In genomic region chr7:2707481-2707880, GRCh38 we compare ENCODE assay signal across 25 cellular contexts. TPM values are rescaled to one million over a fixed set of nuclear protein-coding genes. Genes with fewer than 3 reads are reported as not detected.
DNase-seq lines count a peak whose midpoint lies in the region; ATAC-seq, FAIRE-seq and TF ChIP-seq lines count a peak whose summit lies in the region.
"Had no signal": no experiment of that assay in that cellular context is flagged by ENCODE, and none has a peak within 500 bp of the region (broad histone marks: within the 10 kb centered on the region; RNA-seq: fewer than 3 reads in every experiment).

No MANE protein-coding gene starts in this region.

- CTCF ChIA-PET in CD4-positive, alpha-beta T cell (lab: Charles Lee): interaction anchor here (1.2 to 4.2 kb wide), 2 partner anchors 11 to 36 kb away, joined by 6 to 47 read pairs; no protein-coding TSS in a partner anchor

- FAIRE-seq in urothelium cell line (lab: Jason Lieb, UNC): peak; percentile 9
- FAIRE-seq: RCC 7860 had no signal

- no peak overlapping the region for H3T11ph ChIP-seq in H9 (ENCODE audit: low read length)

- intact Hi-C loops in CD4-positive, alpha-beta T cell (cut with DNase I, micrococcal nuclease): no loop called here

- H4K20me1 ChIP-seq in H9 (ENCODE audit: control insufficient read depth, insufficient read depth, insufficient read length): no peaks in the 10 kb centered on the region

- H3K27ac Mint-ChIP-seq in H9 (peak overlapping the region in 2 of 3 experiments; percentile 62 to 74; a peak in 2 of 7 replicates), IgD-negative memory B cell (peak overlapping the region in 2 of 3 donors; percentile 19 to 63)
- no peak overlapping the region for H3K27ac Mint-ChIP-seq in CD4-positive, alpha-beta T cell
- H3K27ac Mint-ChIP-seq: CD4-positive, alpha-beta memory T cell had no signal

- no peak overlapping the region for H2BK15ac ChIP-seq in H9 (ENCODE audit: low read depth, low read length)
- H2BK15ac ChIP-seq in mesendoderm (replicated peaks; ENCODE audit: low read depth): no peak overlapping the region

- POLR2A ChIA-PET in CD4-positive, alpha-beta T cell (lab: Charles Lee): interaction anchor here (0.6 kb wide), 1 partner anchor 136 kb away, joined by 5 read pairs; no protein-coding TSS in a partner anchor

- H2AK5ac ChIP-seq in H9 (ENCODE audit: insufficient read length, low read length) (no peak overlapping the region), mesendoderm (ENCODE audit: low read length) (no peak overlapping the region)

- no peaks in the 10 kb centered on the region; a peak in 1 of 5 replicates for H3K9me3 Mint-ChIP-seq in H9
- no peaks in the 10 kb centered on the region for H3K9me3 Mint-ChIP-seq in IgD-negative memory B cell
- H3K9me3 Mint-ChIP-seq in CD4-positive, alpha-beta T cell: no peaks in the 10 kb centered on the region
- H3K9me3 Mint-ChIP-seq: CD4-positive, alpha-beta memory T cell had no signal

- no peak overlapping the region for H3K27ac ChIP-seq in H9 (ENCODE audit: insufficient read length, low read depth, low read length)
- H3K27ac ChIP-seq in mesendoderm (ENCODE audit: low read depth, low read length): no peak overlapping the region
- no peak overlapping the region for H3K27ac ChIP-seq in CD4-positive, alpha-beta T cell (ENCODE audit: low read depth, low read length)
- H3K27ac ChIP-seq: GM23248 had no signal

- no peaks in the 10 kb centered on the region for H3K23me2 ChIP-seq in H9 (ENCODE audit: insufficient read length, low read depth, low read length, poor library complexity, severe bottlenecking)

- H2BK12ac ChIP-seq in H9 (ENCODE audit: insufficient read length, low read depth, low read length): no peak overlapping the region

- ATAC-seq in CD4-positive, alpha-beta T cell (ENCODE audit: poor library complexity): no peak
- ATAC-seq: Right ventricle myocardium inferior had no signal

- H3K4me1 ChIP-seq in H9 (ENCODE audit: insufficient read depth, low read length): no peaks in the 10 kb centered on the region
- peaks cover 4% of the 10 kb centered on the region for H3K4me1 ChIP-seq in mesendoderm (ENCODE audit: control insufficient read depth, low read depth, low read length)
- H3K4me1 ChIP-seq: BE2C, Caco-2 had no signal

- H4K5ac ChIP-seq in H9 (ENCODE audit: insufficient read length, low read depth, low read length) (no peak overlapping the region), mesendoderm (ENCODE audit: low read length) (no peak overlapping the region)

- H3K9ac ChIP-seq in H9 (ENCODE audit: extremely low read depth, insufficient read length, low read length): no peak overlapping the region
- H3K9ac ChIP-seq in mesendoderm (ENCODE audit: low read length): no peak overlapping the region
- H3K9ac ChIP-seq: GM23248 had no signal

- no CpG with 5 or more reads among the region's 8 CpGs for WGBS in H9 (ENCODE audit: extremely low coverage, insufficient read length, low lambda C conversion rate)
- no CpG with 5 or more reads among the region's 8 CpGs for WGBS in mesendoderm (ENCODE audit: extremely low coverage, insufficient coverage, low lambda C conversion rate)

- peaks cover 3 to 5% (median 4%) of the 10 kb centered on the region in 3 experiments; a peak in 5 of 7 replicates for H3K36me3 Mint-ChIP-seq in H9 (ENCODE audit: insufficient read depth in 1 of 3, low read depth in 3 of 3)
- H3K36me3 Mint-ChIP-seq in IgD-negative memory B cell: no peaks in the 10 kb centered on the region
- H3K36me3 Mint-ChIP-seq in CD4-positive, alpha-beta T cell (ENCODE audit: low read depth): no peaks in the 10 kb centered on the region
- H3K36me3 Mint-ChIP-seq: CD4-positive, alpha-beta memory T cell had no signal

- no peaks in the 10 kb centered on the region for H3K79me2 ChIP-seq in H9 (ENCODE audit: insufficient read depth, low read length)
- no peaks in the 10 kb centered on the region for H3K79me2 ChIP-seq in mesendoderm (ENCODE audit: control insufficient read depth, insufficient read depth, low read length)

- no peak overlapping the region for H3K4ac ChIP-seq in H9 (ENCODE audit: low read depth, low read length)
- no peak overlapping the region for H3K4ac ChIP-seq in mesendoderm (ENCODE audit: low read depth, low read length)

- H3K56ac ChIP-seq in H9 (ENCODE audit: insufficient read length, low read depth, low read length) (no peak overlapping the region), mesendoderm (ENCODE audit: low read length) (no peak overlapping the region)

- H4K8ac ChIP-seq in H9 (replicated peaks; ENCODE audit: insufficient read length, low read depth, low read length) (no peak overlapping the region), mesendoderm (ENCODE audit: low read depth, low read length) (no peak overlapping the region)

- H3K79me1 ChIP-seq in H9 (ENCODE audit: insufficient read depth, low read depth, low read length, poor library complexity, severe bottlenecking): no peaks in the 10 kb centered on the region
- no peaks in the 10 kb centered on the region for H3K79me1 ChIP-seq in mesendoderm (ENCODE audit: low read length)

- H3K27me3 ChIP-seq in H9 (ENCODE audit: insufficient read depth, low read length) (no peaks in the 10 kb centered on the region), mesendoderm (ENCODE audit: insufficient read depth, low read length, poor library complexity) (no peaks in the 10 kb centered on the region)
- H3K27me3 ChIP-seq in CD4-positive, alpha-beta T cell (ENCODE audit: control insufficient read depth, insufficient read depth, low read length): no peaks in the 10 kb centered on the region
- H3K27me3 ChIP-seq: BE2C had no signal

- no peak overlapping the region for H3K14ac ChIP-seq in H9 (ENCODE audit: insufficient read depth, low read length)

- H3K4me1 Mint-ChIP-seq in H9 (peaks cover 17 to 19% of the 10 kb centered on the region in 2 experiments), IgD-negative memory B cell (peaks cover 14 to 18% (median 14%) of the 10 kb centered on the region in 3 donors)
- H3K4me1 Mint-ChIP-seq in CD4-positive, alpha-beta T cell (ENCODE audit: low read depth): peaks cover 21% of the 10 kb centered on the region

- H3K4me2 ChIP-seq in H9 (ENCODE audit: insufficient read depth, insufficient read length, low read length): no peak overlapping the region
- H3K4me2 ChIP-seq in mesendoderm (ENCODE audit: low read length): no peak overlapping the region

- H3K18ac ChIP-seq in H9 (ENCODE audit: insufficient read length, low read depth, low read length) (no peak overlapping the region), mesendoderm (ENCODE audit: low read length) (no peak overlapping the region)

- H3K4me3 Mint-ChIP-seq in H9: no peak overlapping the region; a peak in 1 of 5 replicates
- H3K4me3 Mint-ChIP-seq in IgD-negative memory B cell: peak overlapping the region in 1 of 4 donors; percentile 32
- no peak overlapping the region for H3K4me3 Mint-ChIP-seq in CD4-positive, alpha-beta T cell
- H3K4me3 Mint-ChIP-seq: CD4-positive, alpha-beta memory T cell had no signal

- no peaks in the 10 kb centered on the region for H3K9me3 ChIP-seq in H9 (ENCODE audit: control insufficient read depth, low read depth, low read length)
- no peaks in the 10 kb centered on the region for H3K9me3 ChIP-seq in CD4-positive, alpha-beta T cell (ENCODE audit: control insufficient read depth, low read length)
- H3K9me3 ChIP-seq: BE2C, Caco-2 had no signal

- no peak overlapping the region for H2BK120ac ChIP-seq in H9 (ENCODE audit: low read depth, low read length, poor library complexity, severe bottlenecking)
- no peak overlapping the region for H2BK120ac ChIP-seq in mesendoderm (ENCODE audit: low read depth, low read length)

- H2BK5ac ChIP-seq in H9 (ENCODE audit: insufficient read length, low read length): no peak overlapping the region
- no peak overlapping the region for H2BK5ac ChIP-seq in mesendoderm (ENCODE audit: low read length)

- no peak overlapping the region for H2BK20ac ChIP-seq in H9 (ENCODE audit: low read depth, low read length, poor library complexity, severe bottlenecking)

- DNase-seq in H9: no peak
- DNase-seq in mesendoderm: peak; percentile 47
- DNase-seq in urothelium cell line (ENCODE audit: low spot score): no peak
- no peak for DNase-seq in CD4-positive, alpha-beta T cell
- no peak for DNase-seq in GM19238 (ENCODE audit: insufficient read length, low spot score)
- no peak for DNase-seq in NCI-H1092 (lab: John Stamatoyannopoulos, UW)
- DNase-seq: BE2C; Caco-2; CD4-positive, alpha-beta memory T cell; DMS 273 treated with DMSO at 0.1 percent for 48 hours; DMS79 treated with DMSO at 0.1 percent for 48 hours; GM23248; HCEC 1CT; KBM-7; NCI-H1092 treated with DMSO at 0.1 percent for 48 hours; NCI-H1436 treated with DMSO at 0.1 percent for 48 hours; NCI-H2081; NCI-H2171; NCI-H345; NCI-H524; OCI-M1 had no signal

- H2AFZ ChIP-seq in H9 (ENCODE audit: low read length): no peak overlapping the region
- H2AFZ ChIP-seq: GM23248 had no signal

- H3K23ac ChIP-seq in H9 (ENCODE audit: insufficient read length, low read depth, low read length) (no peak overlapping the region), mesendoderm (ENCODE audit: low read length) (no peak overlapping the region)

- no peak overlapping the region for H3K4me3 ChIP-seq in mesendoderm (ENCODE audit: low read length)
- H3K4me3 ChIP-seq: GM23248 had no signal

- no peaks in the 10 kb centered on the region for H3K36me3 ChIP-seq in mesendoderm (ENCODE audit: control insufficient read depth, insufficient read depth, low read length)
- H3K36me3 ChIP-seq: BE2C had no signal

- H3K27me3 Mint-ChIP-seq in H9 (ENCODE audit: low read depth) (peaks cover 1% of the 10 kb centered on the region), IgD-negative memory B cell (no peaks in the 10 kb centered on the region)
- H3K27me3 Mint-ChIP-seq in CD4-positive, alpha-beta T cell: no peaks in the 10 kb centered on the region
- H3K27me3 Mint-ChIP-seq: CD4-positive, alpha-beta memory T cell had no signal

- H4K91ac ChIP-seq in H9 (ENCODE audit: insufficient read length, low read depth, low read length): no peak overlapping the region

- TF ChIP-seq CTCF in H9 (conservative IDR thresholded peaks at IDR 0.05): no peak
- no peak for TF ChIP-seq CTCF in CD4-positive, alpha-beta T cell (IDR thresholded peaks at IDR 0.05)

RNA-seq across cellular contexts. Expression of gene AMZ1, which starts 19.5 kb away (rescaled TPM):
- 0.74 and 0.90 TPM in 2 replicates for total RNA-seq in H9 (2021)
- polyA plus RNA-seq in IgD-negative memory B cell: 1.9 TPM
- polyA plus RNA-seq in mesendoderm (2013, experiment 1 of 2): 0.28 TPM
- polyA plus RNA-seq in mesendoderm (2013, experiment 2 of 2): 0.34 TPM
- total RNA-seq in CD4-positive, alpha-beta T cell: under 1 TPM; 0.25 to 0.36 TPM
- total RNA-seq: A673 had no signal
